Comparison of ENCODE assay signal across 11 cellular contexts in the genomic region with DNA sequence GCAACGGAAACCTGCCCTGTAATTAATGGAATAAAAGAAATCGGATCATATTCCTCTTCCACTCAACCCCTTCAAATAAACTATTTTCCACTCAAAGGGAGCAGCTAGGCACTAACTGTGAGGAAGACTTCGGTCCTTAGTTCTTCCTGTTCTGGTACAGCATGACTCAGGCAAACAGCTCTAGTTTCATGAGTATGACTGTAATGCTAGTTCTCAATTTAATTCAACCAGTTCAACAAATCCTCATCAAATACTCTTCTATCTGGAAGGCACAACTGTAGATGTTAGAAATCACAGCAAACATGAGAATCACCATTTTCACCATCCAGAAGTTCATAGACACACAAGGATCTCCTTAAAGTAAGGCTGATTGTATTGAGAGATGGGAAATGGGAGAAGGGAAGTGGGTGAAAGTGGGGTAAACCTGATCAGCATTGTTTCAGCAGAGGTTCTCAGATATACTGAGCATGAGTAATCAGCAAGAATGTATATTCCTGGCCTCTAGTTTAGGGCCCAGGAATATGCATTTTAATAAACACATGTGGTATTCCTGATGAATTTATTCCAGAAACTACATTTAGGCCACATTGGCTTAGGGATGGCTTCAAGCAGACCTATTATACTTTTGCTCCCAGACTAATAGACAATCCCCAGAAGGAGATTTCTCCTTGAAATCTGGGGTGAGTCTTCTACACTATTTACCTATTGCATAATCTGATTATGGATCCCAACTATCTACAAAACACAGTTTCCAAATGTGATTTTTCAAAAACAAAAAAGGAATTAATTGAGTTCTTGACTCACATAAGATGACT.
DNase-seq lines count a peak whose midpoint lies in the region; ATAC-seq lines count a peak whose summit lies in the region.
"Had no signal": no experiment of that assay in that cellular context is flagged by ENCODE, and none has a peak within 500 bp of the region (broad histone marks: within the 10 kb centered on the region; RNA-seq: fewer than 3 reads in every experiment).

No MANE protein-coding gene starts in this region.

- no peak overlapping the region for H3K9ac ChIP-seq in mucosa of rectum (ENCODE audit: low read depth in 1 of 2, low read length in 2 of 2)

- no peak for ATAC-seq in GM21786 (IDR thresholded peaks at IDR 0.05; ENCODE audit: unreplicated experiment)
- ATAC-seq: gastroesophageal sphincter had no signal

- H3K36me3 ChIP-seq in mucosa of rectum (ENCODE audit: control insufficient read depth in 2 of 2, insufficient read depth in 2 of 2, low read length in 2 of 2) = no peaks in the 10 kb centered on the region
- H3K36me3 ChIP-seq: gastroesophageal sphincter had no signal

- H3K4me1 ChIP-seq in mucosa of rectum (ENCODE audit: control insufficient read depth in 2 of 2, insufficient read depth in 2 of 2, low read length in 2 of 2) = peaks cover 7 to 15% of the 10 kb centered on the region in 2 donors
- H3K4me1 ChIP-seq: gastroesophageal sphincter, testis had no signal

- H3K9me3 ChIP-seq in mucosa of rectum (ENCODE audit: control insufficient read depth in 2 of 2, low read length in 2 of 2) = no peaks in the 10 kb centered on the region
- H3K9me3 ChIP-seq: gastroesophageal sphincter, testis had no signal

- H3K27ac ChIP-seq in mucosa of rectum (ENCODE audit: low read depth in 2 of 2, low read length in 2 of 2) = peak overlapping the region; percentile 16 to 69
- H3K27ac ChIP-seq: gastroesophageal sphincter, testis had no signal

- peak; percentile 64 for DNase-seq in ELR (ENCODE audit: low read depth)
- DNase-seq in HT-29 (ENCODE audit: low spot score) = peak; percentile 50
- DNase-seq in astrocyte of the hippocampus (ENCODE audit: low read depth, low spot score) = peak; percentile 25
- DNase-seq in stimulated activated CD4-positive, alpha-beta T cell treated with anti-CD3 and anti-CD28 coated beads, Interleukin-1b, Interleukin-23, amount 100 ng/mL, for 48 hours = no peak
- DNase-seq in GM03348 (ENCODE audit: low spot score) = no peak
- no peak for DNase-seq in AG20443 (ENCODE audit: low spot score)
- DNase-seq: activated CD4-positive, alpha-beta T cell treated with anti-CD3 and anti-CD28 coated beads, Interleukin-2, amount 10 ng/mL, durations not matched to agents 24 days and 14 days; testis had no signal

- no peaks in the 10 kb centered on the region for H3K27me3 ChIP-seq in mucosa of rectum (ENCODE audit: control insufficient read depth in 2 of 2, insufficient read depth in 2 of 2, low read length in 2 of 2)
- H3K27me3 ChIP-seq: gastroesophageal sphincter, testis had no signal

- H3K4me3 ChIP-seq in mucosa of rectum (ENCODE audit: low read length in 2 of 2) = no peak overlapping the region
- H3K4me3 ChIP-seq: gastroesophageal sphincter, testis had no signal

Comparison
In these comparisons a context has a peak if more than half of its experiments do, and no peak if none do; other contexts are left out.
1. DNase-seq: peak in ELR (single experiment), HT-29 (single experiment) and astrocyte of the hippocampus (single experiment); none in stimulated activated CD4-positive, alpha-beta T cell treated with anti-CD3 and anti-CD28 coated beads, Interleukin-1b, Interleukin-23, amount 100 ng/mL, for 48 hours (single experiment), GM03348 (single experiment) and AG20443 (single experiment).